ENCODE assay signal across 8 cellular contexts in the genomic region with DNA sequence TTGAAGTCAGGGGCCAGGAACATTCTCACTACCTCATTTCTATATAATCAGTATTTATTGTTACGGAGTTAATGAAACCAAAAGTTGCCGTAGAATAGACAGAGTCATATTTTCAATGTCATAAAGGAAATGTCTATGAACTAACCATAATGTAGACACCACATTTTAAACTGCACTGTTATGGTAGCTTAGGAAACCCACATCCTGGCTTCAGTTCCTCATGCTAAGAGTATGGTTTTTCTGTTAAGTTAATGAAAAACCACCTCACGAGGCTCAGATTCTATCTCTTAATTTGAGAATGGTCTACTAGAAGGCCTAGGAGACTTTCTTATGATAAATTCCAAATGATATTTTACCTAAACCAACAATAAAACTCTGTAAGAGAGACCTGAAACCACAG.
DNase-seq lines count a peak whose midpoint lies in the region; ATAC-seq and TF ChIP-seq lines count a peak whose summit lies in the region.

No MANE protein-coding gene starts in this region.

- H3K27me3 Mint-ChIP-seq in activated B cell treated with CpG ODN at 0.5 μM for 24 hours: peaks cover 4% of the 10 kb centered on the region

- no peak for TF ChIP-seq CTCF in GM10248 (IDR thresholded peaks at IDR 0.05; ENCODE audit: control extremely low read depth, extremely low read depth, low read depth, missing control alignments)
- no peak for TF ChIP-seq CTCF in activated B cell treated with CpG ODN at 0.5 μM for 24 hours (IDR thresholded peaks at IDR 0.05)

- H3K27ac Mint-ChIP-seq in activated B cell treated with CpG ODN at 0.5 μM for 24 hours: peak overlapping the region; percentile 53

- peak; percentile 39 for DNase-seq in GM10248 (ENCODE audit: extremely low spot score)
- DNase-seq in activated B cell treated with CpG ODN at 0.5 μM for 24 hours: no peak
- DNase-seq in amygdala (lab: John Stamatoyannopoulos, UW): no peak
- DNase-seq in stimulated activated CD4-positive, alpha-beta T cell treated with anti-CD3 and anti-CD28 coated beads, Interleukin-2, amount 100 ng/mL, for 48 hours: no peak
- DNase-seq in cerebellar cortex (ENCODE audit: low spot score): no peak
- DNase-seq in SHP77 (lab: John Stamatoyannopoulos, UW): no peak

- ATAC-seq in GM19351 (IDR thresholded peaks at IDR 0.05; ENCODE audit: unreplicated experiment) (peak; percentile 100), HG03095 (IDR thresholded peaks at IDR 0.05; ENCODE audit: unreplicated experiment) (peak; percentile 100), activated B cell treated with CpG ODN at 0.5 μM for 24 hours (ENCODE audit: low read depth) (peak; percentile 98)

- H3K4me1 Mint-ChIP-seq in activated B cell treated with CpG ODN at 0.5 μM for 24 hours: peaks cover 21% of the 10 kb centered on the region

- CTCF ChIA-PET in GM10248 (lab: Yijun Ruan, JAX): interaction anchor here (1.0 to 1.7 kb wide), 2 partner anchors 9 to 11 kb away, joined by 3 to 4 read pairs; no protein-coding TSS in a partner anchor
- CTCF ChIA-PET in activated B cell treated with CpG ODN at 0.5 μM for 24 hours (lab: Charles Lee): no interaction called here

- peaks cover 4% of the 10 kb centered on the region for H3K9me3 Mint-ChIP-seq in activated B cell treated with CpG ODN at 0.5 μM for 24 hours

- H3K4me3 Mint-ChIP-seq in activated B cell treated with CpG ODN at 0.5 μM for 24 hours: peak overlapping the region; percentile 0

- no peaks in the 10 kb centered on the region for H3K36me3 Mint-ChIP-seq in activated B cell treated with CpG ODN at 0.5 μM for 24 hours (ENCODE audit: low read depth)

- POLR2A ChIA-PET in GM10248 (lab: Yijun Ruan, JAX) (no interaction called here), activated B cell treated with CpG ODN at 0.5 μM for 24 hours (lab: Charles Lee) (no interaction called here)

- intact Hi-C loops in activated B cell treated with CpG ODN at 0.5 μM for 24 hours (cut with micrococcal nuclease): loop anchor here (1.0 to 10.0 kb wide), 11 partner anchors 111 to 1172 kb away; a partner anchor contains a TSS
